1 cellular context compared by ENCODE assay signal in the genomic region with DNA sequence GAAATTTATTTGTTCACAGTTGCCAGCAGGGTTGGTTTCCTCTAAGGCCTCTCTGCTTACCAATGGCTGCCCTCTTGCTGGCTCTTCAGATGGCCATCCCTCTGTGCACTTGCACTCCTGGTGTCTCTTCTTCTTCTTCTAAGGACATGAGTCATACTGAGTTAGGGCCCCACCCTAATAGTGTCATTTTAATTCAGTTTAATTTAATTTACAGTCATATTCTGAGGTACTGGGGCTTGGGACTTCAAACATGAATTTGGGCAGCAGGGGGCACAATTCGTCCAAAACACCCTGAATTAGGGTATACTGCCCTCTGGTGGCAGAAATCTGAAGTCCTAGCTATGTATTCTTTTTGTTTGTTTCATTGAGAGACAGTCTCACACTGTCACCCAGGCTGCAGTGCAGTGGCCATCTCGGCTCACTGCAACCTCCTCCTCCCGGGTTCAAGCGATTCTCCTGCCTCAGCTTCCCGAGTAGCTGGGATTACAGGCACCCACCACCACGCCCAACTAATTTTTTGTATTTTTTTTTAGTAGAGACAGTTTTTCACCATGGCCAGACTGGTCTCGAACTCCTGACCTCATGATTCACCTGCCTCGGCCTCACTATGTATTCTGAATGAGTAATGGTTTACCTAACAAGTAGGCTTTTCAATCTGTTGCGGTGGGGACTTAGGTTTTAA.
A peak's percentile ranks its signal among the peaks of the same experiment; 100 is the strongest.
TF ChIP-seq lines count a peak whose summit lies in the region.

No MANE protein-coding gene starts in this region.

TF ChIP-seq in GM12878, 131 proteins besides CTCF, POLR2A, EP300 and RAD21 (continues in another document):
- TF ChIP-seq CHD4 (IDR thresholded peaks at IDR 0.05) (no peak), PAX5 (IDR thresholded peaks at IDR 0.05; ENCODE audit: borderline replicate concordance, low read depth, low read length) (no peak), ZNF274 (IDR thresholded peaks at IDR 0.05; ENCODE audit: insufficient read depth, insufficient read length) (no peak), SRF (IDR thresholded peaks at IDR 0.05; ENCODE audit: low read depth in 2 of 2, low read length in 2 of 2) (no peak), MTA2 (IDR thresholded peaks at IDR 0.05; ENCODE audit: low read depth) (no peak), SMARCA5 (IDR thresholded peaks at IDR 0.05) (peak; percentile 97), CREB1 (IDR thresholded peaks at IDR 0.05; ENCODE audit: low read depth) (0 out of 2 replicates have a peak, but pooled peaks have one; percentile 22), TCF7 (IDR thresholded peaks at IDR 0.05; ENCODE audit: borderline replicate concordance) (no peak), ZNF207 (IDR thresholded peaks at IDR 0.05; ENCODE audit: borderline replicate concordance) (no peak), GATAD2B (conservative IDR thresholded peaks at IDR 0.05; ENCODE audit: low read depth) (no peak), NR2C1 (IDR thresholded peaks at IDR 0.05) (no peak), USF1 (IDR thresholded peaks at IDR 0.05; ENCODE audit: borderline replicate concordance, extremely low read length, insufficient read depth, low read depth, low read length) (no peak), STAT1 (conservative IDR thresholded peaks at IDR 0.05) (no peak), SUZ12 (IDR thresholded peaks at IDR 0.05; ENCODE audit: unreplicated experiment) (no peak), STAT3 (IDR thresholded peaks at IDR 0.05; ENCODE audit: low read depth, low read length) (no peak), POU2F2 (IDR thresholded peaks at IDR 0.05; ENCODE audit: borderline replicate concordance, low read depth, low read length) (no peak), MEF2A (IDR thresholded peaks at IDR 0.05; ENCODE audit: insufficient read depth, low read depth, low read length) (no peak), JUND (IDR thresholded peaks at IDR 0.05; ENCODE audit: low read depth, low read length) (no peak), TBL1XR1 (IDR thresholded peaks at IDR 0.05; ENCODE audit: low read depth, low read length) (no peak), HCFC1 (IDR thresholded peaks at IDR 0.05; ENCODE audit: low read length) (peak; percentile 20; the same call in 1 of the 2 replicates), EED (IDR thresholded peaks at IDR 0.05; ENCODE audit: low read depth) (no peak), FOS (IDR thresholded peaks at IDR 0.05; ENCODE audit: borderline replicate concordance, extremely low read depth, insufficient read length) (no peak), KDM1A (IDR thresholded peaks at IDR 0.05; ENCODE audit: borderline replicate concordance) (no peak), SP1 (IDR thresholded peaks at IDR 0.05; ENCODE audit: low read depth, low read length) (no peak), DPF2 (IDR thresholded peaks at IDR 0.05) (no peak)
- TF ChIP-seq, protein P1, sequence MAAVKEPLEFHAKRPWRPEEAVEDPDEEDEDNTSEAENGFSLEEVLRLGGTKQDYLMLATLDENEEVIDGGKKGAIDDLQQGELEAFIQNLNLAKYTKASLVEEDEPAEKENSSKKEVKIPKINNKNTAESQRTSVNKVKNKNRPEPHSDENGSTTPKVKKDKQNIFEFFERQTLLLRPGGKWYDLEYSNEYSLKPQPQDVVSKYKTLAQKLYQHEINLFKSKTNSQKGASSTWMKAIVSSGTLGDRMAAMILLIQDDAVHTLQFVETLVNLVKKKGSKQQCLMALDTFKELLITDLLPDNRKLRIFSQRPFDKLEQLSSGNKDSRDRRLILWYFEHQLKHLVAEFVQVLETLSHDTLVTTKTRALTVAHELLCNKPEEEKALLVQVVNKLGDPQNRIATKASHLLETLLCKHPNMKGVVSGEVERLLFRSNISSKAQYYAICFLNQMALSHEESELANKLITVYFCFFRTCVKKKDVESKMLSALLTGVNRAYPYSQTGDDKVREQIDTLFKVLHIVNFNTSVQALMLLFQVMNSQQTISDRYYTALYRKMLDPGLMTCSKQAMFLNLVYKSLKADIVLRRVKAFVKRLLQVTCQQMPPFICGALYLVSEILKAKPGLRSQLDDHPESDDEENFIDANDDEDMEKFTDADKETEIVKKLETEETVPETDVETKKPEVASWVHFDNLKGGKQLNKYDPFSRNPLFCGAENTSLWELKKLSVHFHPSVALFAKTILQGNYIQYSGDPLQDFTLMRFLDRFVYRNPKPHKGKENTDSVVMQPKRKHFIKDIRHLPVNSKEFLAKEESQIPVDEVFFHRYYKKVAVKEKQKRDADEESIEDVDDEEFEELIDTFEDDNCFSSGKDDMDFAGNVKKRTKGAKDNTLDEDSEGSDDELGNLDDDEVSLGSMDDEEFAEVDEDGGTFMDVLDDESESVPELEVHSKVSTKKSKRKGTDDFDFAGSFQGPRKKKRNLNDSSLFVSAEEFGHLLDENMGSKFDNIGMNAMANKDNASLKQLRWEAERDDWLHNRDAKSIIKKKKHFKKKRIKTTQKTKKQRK (IDR thresholded peaks at IDR 0.05; ENCODE audit: low read depth, low read length): no peak
- TF ChIP-seq, protein P2, sequence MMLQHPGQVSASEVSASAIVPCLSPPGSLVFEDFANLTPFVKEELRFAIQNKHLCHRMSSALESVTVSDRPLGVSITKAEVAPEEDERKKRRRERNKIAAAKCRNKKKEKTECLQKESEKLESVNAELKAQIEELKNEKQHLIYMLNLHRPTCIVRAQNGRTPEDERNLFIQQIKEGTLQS (IDR thresholded peaks at IDR 0.05; ENCODE audit: borderline replicate concordance, extremely low read depth, low read depth, low read length): peak; percentile 59; the same call in 1 of the 2 replicates
- TF ChIP-seq, protein P3, sequence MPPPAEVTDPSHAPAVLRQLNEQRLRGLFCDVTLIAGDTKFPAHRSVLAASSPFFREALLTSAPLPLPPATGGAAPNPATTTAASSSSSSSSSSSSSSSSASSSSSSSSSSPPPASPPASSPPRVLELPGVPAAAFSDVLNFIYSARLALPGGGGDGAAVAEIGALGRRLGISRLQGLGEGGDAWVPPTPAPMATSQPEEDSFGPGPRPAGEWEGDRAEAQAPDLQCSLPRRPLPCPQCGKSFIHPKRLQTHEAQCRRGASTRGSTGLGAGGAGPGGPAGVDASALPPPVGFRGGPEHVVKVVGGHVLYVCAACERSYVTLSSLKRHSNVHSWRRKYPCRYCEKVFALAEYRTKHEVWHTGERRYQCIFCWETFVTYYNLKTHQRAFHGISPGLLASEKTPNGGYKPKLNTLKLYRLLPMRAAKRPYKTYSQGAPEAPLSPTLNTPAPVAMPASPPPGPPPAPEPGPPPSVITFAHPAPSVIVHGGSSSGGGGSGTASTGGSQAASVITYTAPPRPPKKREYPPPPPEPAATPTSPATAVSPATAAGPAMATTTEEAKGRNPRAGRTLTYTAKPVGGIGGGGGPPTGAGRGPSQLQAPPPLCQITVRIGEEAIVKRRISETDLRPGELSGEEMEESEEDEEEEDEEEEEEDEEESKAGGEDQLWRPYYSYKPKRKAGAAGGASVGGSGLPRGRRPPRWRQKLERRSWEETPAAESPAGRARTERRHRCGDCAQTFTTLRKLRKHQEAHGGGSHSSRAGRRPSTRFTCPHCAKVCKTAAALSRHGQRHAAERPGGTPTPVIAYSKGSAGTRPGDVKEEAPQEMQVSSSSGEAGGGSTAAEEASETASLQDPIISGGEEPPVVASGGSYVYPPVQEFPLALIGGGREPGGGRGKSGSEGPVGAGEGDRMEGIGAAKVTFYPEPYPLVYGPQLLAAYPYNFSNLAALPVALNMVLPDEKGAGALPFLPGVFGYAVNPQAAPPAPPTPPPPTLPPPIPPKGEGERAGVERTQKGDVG (CRISPR knock-in tag; IDR thresholded peaks at IDR 0.05): no peak
- TF ChIP-seq, protein P4, sequence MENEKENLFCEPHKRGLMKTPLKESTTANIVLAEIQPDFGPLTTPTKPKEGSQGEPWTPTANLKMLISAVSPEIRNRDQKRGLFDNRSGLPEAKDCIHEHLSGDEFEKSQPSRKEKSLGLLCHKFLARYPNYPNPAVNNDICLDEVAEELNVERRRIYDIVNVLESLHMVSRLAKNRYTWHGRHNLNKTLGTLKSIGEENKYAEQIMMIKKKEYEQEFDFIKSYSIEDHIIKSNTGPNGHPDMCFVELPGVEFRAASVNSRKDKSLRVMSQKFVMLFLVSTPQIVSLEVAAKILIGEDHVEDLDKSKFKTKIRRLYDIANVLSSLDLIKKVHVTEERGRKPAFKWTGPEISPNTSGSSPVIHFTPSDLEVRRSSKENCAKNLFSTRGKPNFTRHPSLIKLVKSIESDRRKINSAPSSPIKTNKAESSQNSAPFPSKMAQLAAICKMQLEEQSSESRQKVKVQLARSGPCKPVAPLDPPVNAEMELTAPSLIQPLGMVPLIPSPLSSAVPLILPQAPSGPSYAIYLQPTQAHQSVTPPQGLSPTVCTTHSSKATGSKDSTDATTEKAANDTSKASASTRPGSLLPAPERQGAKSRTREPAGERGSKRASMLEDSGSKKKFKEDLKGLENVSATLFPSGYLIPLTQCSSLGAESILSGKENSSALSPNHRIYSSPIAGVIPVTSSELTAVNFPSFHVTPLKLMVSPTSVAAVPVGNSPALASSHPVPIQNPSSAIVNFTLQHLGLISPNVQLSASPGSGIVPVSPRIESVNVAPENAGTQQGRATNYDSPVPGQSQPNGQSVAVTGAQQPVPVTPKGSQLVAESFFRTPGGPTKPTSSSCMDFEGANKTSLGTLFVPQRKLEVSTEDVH (IDR thresholded peaks at IDR 0.05; ENCODE audit: low read depth, partially characterized antibody): no peak
- TF ChIP-seq, protein P5, sequence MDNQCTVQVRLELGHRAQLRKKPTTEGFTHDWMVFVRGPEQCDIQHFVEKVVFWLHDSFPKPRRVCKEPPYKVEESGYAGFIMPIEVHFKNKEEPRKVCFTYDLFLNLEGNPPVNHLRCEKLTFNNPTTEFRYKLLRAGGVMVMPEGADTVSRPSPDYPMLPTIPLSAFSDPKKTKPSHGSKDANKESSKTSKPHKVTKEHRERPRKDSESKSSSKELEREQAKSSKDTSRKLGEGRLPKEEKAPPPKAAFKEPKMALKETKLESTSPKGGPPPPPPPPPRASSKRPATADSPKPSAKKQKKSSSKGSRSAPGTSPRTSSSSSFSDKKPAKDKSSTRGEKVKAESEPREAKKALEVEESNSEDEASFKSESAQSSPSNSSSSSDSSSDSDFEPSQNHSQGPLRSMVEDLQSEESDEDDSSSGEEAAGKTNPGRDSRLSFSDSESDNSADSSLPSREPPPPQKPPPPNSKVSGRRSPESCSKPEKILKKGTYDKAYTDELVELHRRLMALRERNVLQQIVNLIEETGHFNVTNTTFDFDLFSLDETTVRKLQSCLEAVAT (IDR thresholded peaks at IDR 0.05): no peak
- TF ChIP-seq, protein P6, sequence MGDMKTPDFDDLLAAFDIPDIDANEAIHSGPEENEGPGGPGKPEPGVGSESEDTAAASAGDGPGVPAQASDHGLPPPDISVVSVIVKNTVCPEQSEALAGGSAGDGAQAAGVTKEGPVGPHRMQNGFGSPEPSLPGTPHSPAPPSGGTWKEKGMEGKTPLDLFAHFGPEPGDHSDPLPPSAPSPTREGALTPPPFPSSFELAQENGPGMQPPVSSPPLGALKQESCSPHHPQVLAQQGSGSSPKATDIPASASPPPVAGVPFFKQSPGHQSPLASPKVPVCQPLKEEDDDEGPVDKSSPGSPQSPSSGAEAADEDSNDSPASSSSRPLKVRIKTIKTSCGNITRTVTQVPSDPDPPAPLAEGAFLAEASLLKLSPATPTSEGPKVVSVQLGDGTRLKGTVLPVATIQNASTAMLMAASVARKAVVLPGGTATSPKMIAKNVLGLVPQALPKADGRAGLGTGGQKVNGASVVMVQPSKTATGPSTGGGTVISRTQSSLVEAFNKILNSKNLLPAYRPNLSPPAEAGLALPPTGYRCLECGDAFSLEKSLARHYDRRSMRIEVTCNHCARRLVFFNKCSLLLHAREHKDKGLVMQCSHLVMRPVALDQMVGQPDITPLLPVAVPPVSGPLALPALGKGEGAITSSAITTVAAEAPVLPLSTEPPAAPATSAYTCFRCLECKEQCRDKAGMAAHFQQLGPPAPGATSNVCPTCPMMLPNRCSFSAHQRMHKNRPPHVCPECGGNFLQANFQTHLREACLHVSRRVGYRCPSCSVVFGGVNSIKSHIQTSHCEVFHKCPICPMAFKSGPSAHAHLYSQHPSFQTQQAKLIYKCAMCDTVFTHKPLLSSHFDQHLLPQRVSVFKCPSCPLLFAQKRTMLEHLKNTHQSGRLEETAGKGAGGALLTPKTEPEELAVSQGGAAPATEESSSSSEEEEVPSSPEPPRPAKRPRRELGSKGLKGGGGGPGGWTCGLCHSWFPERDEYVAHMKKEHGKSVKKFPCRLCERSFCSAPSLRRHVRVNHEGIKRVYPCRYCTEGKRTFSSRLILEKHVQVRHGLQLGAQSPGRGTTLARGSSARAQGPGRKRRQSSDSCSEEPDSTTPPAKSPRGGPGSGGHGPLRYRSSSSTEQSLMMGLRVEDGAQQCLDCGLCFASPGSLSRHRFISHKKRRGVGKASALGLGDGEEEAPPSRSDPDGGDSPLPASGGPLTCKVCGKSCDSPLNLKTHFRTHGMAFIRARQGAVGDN (IDR thresholded peaks at IDR 0.05): no peak
- TF ChIP-seq, protein P7, sequence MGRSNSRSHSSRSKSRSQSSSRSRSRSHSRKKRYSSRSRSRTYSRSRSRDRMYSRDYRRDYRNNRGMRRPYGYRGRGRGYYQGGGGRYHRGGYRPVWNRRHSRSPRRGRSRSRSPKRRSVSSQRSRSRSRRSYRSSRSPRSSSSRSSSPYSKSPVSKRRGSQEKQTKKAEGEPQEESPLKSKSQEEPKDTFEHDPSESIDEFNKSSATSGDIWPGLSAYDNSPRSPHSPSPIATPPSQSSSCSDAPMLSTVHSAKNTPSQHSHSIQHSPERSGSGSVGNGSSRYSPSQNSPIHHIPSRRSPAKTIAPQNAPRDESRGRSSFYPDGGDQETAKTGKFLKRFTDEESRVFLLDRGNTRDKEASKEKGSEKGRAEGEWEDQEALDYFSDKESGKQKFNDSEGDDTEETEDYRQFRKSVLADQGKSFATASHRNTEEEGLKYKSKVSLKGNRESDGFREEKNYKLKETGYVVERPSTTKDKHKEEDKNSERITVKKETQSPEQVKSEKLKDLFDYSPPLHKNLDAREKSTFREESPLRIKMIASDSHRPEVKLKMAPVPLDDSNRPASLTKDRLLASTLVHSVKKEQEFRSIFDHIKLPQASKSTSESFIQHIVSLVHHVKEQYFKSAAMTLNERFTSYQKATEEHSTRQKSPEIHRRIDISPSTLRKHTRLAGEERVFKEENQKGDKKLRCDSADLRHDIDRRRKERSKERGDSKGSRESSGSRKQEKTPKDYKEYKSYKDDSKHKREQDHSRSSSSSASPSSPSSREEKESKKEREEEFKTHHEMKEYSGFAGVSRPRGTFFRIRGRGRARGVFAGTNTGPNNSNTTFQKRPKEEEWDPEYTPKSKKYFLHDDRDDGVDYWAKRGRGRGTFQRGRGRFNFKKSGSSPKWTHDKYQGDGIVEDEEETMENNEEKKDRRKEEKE (IDR thresholded peaks at IDR 0.05): no peak
- TF ChIP-seq, protein P8, sequence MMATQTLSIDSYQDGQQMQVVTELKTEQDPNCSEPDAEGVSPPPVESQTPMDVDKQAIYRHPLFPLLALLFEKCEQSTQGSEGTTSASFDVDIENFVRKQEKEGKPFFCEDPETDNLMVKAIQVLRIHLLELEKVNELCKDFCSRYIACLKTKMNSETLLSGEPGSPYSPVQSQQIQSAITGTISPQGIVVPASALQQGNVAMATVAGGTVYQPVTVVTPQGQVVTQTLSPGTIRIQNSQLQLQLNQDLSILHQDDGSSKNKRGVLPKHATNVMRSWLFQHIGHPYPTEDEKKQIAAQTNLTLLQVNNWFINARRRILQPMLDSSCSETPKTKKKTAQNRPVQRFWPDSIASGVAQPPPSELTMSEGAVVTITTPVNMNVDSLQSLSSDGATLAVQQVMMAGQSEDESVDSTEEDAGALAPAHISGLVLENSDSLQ (IDR thresholded peaks at IDR 0.05): peak; percentile 41; the same call in 1 of the 2 replicates
